Comparison of ENCODE assay signal across 8 cellular contexts in the genomic region with DNA sequence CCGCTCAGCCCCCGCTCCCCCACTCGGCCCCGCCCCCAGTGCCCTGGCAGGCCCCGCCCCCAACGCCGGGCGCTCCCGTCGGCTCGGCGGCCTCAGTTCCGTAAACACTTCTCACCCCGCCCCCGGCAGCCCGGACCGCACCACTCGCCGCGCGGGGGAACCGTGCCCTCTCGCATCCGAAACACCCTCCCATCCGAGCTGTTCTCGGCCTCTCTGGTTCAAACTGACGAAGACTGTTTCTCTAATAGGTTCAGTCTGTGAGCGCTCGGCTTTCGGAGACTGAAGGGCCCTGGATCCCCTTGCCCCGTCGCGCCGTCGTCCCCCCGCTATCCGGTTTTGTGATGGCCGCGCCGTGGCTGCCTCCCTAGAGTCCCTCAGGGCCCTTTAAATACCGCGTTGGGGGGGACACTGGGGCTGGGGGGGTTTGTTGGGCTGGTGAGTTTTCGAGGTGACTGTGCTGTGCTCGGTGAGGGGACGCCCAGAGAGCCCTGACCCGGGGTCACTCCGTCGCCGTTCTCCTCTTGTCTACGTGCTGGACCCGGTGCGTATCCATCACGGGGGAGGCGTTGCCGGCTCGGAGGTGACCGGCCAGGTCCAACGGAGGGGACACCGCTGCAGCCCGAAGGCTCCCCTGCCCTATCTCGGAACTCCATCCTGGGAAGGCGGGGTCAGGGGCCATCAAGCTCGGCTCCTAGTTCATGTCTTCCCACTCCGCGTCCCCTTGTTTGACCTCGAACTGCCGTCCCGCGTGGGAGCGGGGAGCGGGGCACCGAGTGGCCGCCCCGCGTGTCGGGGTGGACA. TPM values are rescaled to one million over a fixed set of nuclear protein-coding genes. Genes with fewer than 3 reads are reported as not detected.
DNase-seq lines count a peak whose midpoint lies in the region; ATAC-seq and TF ChIP-seq lines count a peak whose summit lies in the region.

TCP11L2 (plus strand) TSS at position 333 of the 801 bp plus-strand sequence. CDS start 8,343 bp downstream, outside the sequence.

- TF ChIP-seq CTCF in dorsolateral prefrontal cortex (IDR thresholded peaks at IDR 0.05 in 54 of 56, conservative IDR thresholded peaks at IDR 0.05 in 2 of 56; ENCODE audit: low read depth in 1 of 56, partially characterized antibody in 56 of 56) (no peak), lower leg skin (IDR thresholded peaks at IDR 0.05) (no peak)

- peak within 1 kb of the TSS; percentile 98 for H3K27ac Mint-ChIP-seq in activated CD4-positive, alpha-beta memory T cell treated with anti-CD3 and anti-CD28 coated beads, Interleukin-2, amount 10 ng/mL, durations not matched to agents 7 days and 5 days

- H3K4me3 ChIP-seq in dorsolateral prefrontal cortex (peak within 1 kb of the TSS; percentile 66 to 100 (median 93)), lower leg skin (ENCODE audit: low read depth, poor library complexity, severe bottlenecking) (peak within 1 kb of the TSS; percentile 98)

- intact Hi-C loops in dorsolateral prefrontal cortex (cut with DNase I) (loop anchor here (2.0 to 10.0 kb wide), 5 partner anchors 54 to 165 kb away; partner anchors contain the start of genes CKAP4 (in 1 of the 2), NUAK1 (in 1 of the 2) and POLR3B (in 1 of the 2)), lower leg skin (cut with DNase I; ENCODE audit: low total_unique reads) (no loop called here)

- POLR2A ChIA-PET in activated CD4-positive, alpha-beta memory T cell treated with anti-CD3 and anti-CD28 coated beads, Interleukin-2, amount 10 ng/mL, durations not matched to agents 7 days and 5 days (lab: Charles Lee), result interaction anchor here (0.7 to 4.3 kb wide), 10 partner anchors 9 to 675 kb away, joined by 3 to 47 read pairs (median 4); partner anchors contain the start of genes CKAP4 and POLR3B

- peak within 1 kb of the TSS; percentile 88 to 100 (median 98) for H3K27ac ChIP-seq in dorsolateral prefrontal cortex

- peaks cover 3% of the 10 kb centered on the region for H3K36me3 Mint-ChIP-seq in activated CD4-positive, alpha-beta memory T cell treated with anti-CD3 and anti-CD28 coated beads, Interleukin-2, amount 10 ng/mL, durations not matched to agents 7 days and 5 days (ENCODE audit: low read depth)

- DNase-seq in Ammon's horn (ENCODE audit: low spot score), result peak; percentile 93
- peak; percentile 88 for DNase-seq in NCI-H774 (lab: John Stamatoyannopoulos, UW)
- peak; percentile 90 for DNase-seq in activated CD4-positive, alpha-beta memory T cell treated with anti-CD3 and anti-CD28 coated beads, Interleukin-2, amount 10 ng/mL, durations not matched to agents 7 days and 5 days
- peak; percentile 85 to 93 (median 90) for DNase-seq in dorsolateral prefrontal cortex
- peak; percentile 86 to 98 for DNase-seq in lower leg skin (ENCODE audit: low spot score in 2 of 2)
- DNase-seq in stimulated activated CD4-positive, alpha-beta T cell treated with anti-CD3 and anti-CD28 coated beads, Interleukin-4, amount 100 ng/mL, for 24 hours, result peak; percentile 90

- ATAC-seq in GM19324 (IDR thresholded peaks at IDR 0.05; ENCODE audit: low FRiP score, unreplicated experiment), result peak; percentile 78
- ATAC-seq in HG03442 (IDR thresholded peaks at IDR 0.05; ENCODE audit: unreplicated experiment), result peak; percentile 66

- CTCF ChIA-PET in activated CD4-positive, alpha-beta memory T cell treated with anti-CD3 and anti-CD28 coated beads, Interleukin-2, amount 10 ng/mL, durations not matched to agents 7 days and 5 days (lab: Charles Lee), result interaction anchor here (1.2 to 3.5 kb wide), 6 partner anchors 20 to 79 kb away, joined by 4 to 17 read pairs (median 6); partner anchors contain the start of gene POLR3B

- peaks cover 35% of the 10 kb centered on the region for H3K4me1 Mint-ChIP-seq in activated CD4-positive, alpha-beta memory T cell treated with anti-CD3 and anti-CD28 coated beads, Interleukin-2, amount 10 ng/mL, durations not matched to agents 7 days and 5 days

- no peaks in the 10 kb centered on the region for H3K9me3 Mint-ChIP-seq in activated CD4-positive, alpha-beta memory T cell treated with anti-CD3 and anti-CD28 coated beads, Interleukin-2, amount 10 ng/mL, durations not matched to agents 7 days and 5 days

- WGBS in lower leg skin, 2 donors, result 1 to 2% methylated on average over 21 to 43 of the region's 76 CpGs

- H3K4me3 Mint-ChIP-seq in activated CD4-positive, alpha-beta memory T cell treated with anti-CD3 and anti-CD28 coated beads, Interleukin-2, amount 10 ng/mL, durations not matched to agents 7 days and 5 days, result peak within 1 kb of the TSS; percentile 94

- peak in 1 of 2 donors; percentile 64 for TF ChIP-seq POLR2A in lower leg skin (IDR thresholded peaks at IDR 0.05)

- no peaks in the 10 kb centered on the region for H3K27me3 ChIP-seq in dorsolateral prefrontal cortex

- no peaks in the 10 kb centered on the region for H3K27me3 Mint-ChIP-seq in activated CD4-positive, alpha-beta memory T cell treated with anti-CD3 and anti-CD28 coated beads, Interleukin-2, amount 10 ng/mL, durations not matched to agents 7 days and 5 days

RNA-seq across cellular contexts. Expression of gene TCP11L2, which starts in this region (rescaled TPM):
- total RNA-seq in activated CD4-positive, alpha-beta memory T cell treated with anti-CD3 and anti-CD28 coated beads, Interleukin-2, amount 10 ng/mL, durations not matched to agents 7 days and 5 days, result 10 to 100 TPM; 25.1 to 27.8 TPM
- total RNA-seq in dorsolateral prefrontal cortex (100 to 1,000 TPM in 2 of 120 experiments, 10 to 100 TPM in 118; 20.9 to 141 (median 42.8) TPM), lower leg skin (10 to 100 TPM; 55.5 to 81.4 (median 72.7) TPM)

Comparison
In these comparisons a context has a peak if more than half of its experiments do, and no peak if none do; other contexts are left out.
1. Peak in every context shown above with its lines: DNase-seq, ATAC-seq, H3K4me3 ChIP-seq and H3K27ac ChIP-seq.